1 cellular context compared by ENCODE assay signal in the genomic region with DNA sequence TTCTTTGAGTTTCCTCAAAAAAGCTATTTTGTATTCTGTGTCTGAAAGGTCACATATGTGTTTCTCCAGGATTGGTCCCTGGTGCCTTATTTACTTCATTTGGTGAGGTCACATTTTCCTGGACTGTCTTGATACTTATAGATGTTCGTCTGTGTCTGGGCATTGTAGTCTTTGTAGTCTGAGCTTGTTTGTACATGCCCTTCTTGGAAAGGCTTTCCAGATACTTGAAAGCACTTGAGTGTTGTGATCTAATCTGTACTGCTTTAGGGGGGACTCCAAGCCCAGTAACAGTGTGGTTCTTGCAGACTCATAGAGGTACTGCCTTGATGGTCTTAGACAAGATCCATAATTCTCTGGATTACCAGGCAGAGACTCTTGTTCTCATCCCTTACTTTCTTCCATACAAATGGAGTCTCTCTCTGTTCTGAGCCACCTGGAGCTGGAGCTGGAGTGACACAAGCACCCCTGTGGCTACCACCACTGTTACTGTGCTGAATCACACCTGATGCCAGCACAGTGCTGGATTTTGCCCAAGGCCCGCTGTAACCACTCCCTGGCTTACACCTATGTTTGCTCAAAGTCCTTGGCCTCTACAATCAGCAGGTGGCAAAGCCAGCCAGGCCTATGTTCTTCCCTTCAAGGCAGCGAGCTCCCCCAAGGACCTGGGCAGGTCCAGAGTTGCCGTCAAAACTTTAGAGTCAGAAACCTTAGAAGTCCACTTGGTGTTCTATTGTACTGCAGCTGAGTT.
TF ChIP-seq lines count a peak whose summit lies in the region.

No MANE protein-coding gene starts in this region.

TF ChIP-seq in HepG2, 621 proteins besides CTCF, POLR2A, EP300 and RAD21 (continued from another document):
- TF ChIP-seq, protein P1, sequence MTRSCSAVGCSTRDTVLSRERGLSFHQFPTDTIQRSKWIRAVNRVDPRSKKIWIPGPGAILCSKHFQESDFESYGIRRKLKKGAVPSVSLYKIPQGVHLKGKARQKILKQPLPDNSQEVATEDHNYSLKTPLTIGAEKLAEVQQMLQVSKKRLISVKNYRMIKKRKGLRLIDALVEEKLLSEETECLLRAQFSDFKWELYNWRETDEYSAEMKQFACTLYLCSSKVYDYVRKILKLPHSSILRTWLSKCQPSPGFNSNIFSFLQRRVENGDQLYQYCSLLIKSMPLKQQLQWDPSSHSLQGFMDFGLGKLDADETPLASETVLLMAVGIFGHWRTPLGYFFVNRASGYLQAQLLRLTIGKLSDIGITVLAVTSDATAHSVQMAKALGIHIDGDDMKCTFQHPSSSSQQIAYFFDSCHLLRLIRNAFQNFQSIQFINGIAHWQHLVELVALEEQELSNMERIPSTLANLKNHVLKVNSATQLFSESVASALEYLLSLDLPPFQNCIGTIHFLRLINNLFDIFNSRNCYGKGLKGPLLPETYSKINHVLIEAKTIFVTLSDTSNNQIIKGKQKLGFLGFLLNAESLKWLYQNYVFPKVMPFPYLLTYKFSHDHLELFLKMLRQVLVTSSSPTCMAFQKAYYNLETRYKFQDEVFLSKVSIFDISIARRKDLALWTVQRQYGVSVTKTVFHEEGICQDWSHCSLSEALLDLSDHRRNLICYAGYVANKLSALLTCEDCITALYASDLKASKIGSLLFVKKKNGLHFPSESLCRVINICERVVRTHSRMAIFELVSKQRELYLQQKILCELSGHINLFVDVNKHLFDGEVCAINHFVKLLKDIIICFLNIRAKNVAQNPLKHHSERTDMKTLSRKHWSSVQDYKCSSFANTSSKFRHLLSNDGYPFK (CRISPR knock-in tag; IDR thresholded peaks at IDR 0.05; ENCODE audit: borderline replicate concordance) = no peak
- no peak for TF ChIP-seq ARID2 (CRISPR knock-in tag; IDR thresholded peaks at IDR 0.05; ENCODE audit: borderline replicate concordance)
- TF ChIP-seq SP1 (IDR thresholded peaks at IDR 0.05) = no peak
- TF ChIP-seq SP1 (CRISPR knock-in tag; IDR thresholded peaks at IDR 0.05) = no peak
- TF ChIP-seq ZNF432 (CRISPR knock-in tag; IDR thresholded peaks at IDR 0.05; ENCODE audit: borderline replicate concordance) = no peak
- no peak for TF ChIP-seq CREM (IDR thresholded peaks at IDR 0.05)
- no peak for TF ChIP-seq CREM (CRISPR knock-in tag; IDR thresholded peaks at IDR 0.05)
- no peak for TF ChIP-seq SCMH1 (CRISPR knock-in tag; IDR thresholded peaks at IDR 0.05; ENCODE audit: borderline replicate concordance)
- TF ChIP-seq ISX (CRISPR knock-in tag; conservative IDR thresholded peaks at IDR 0.05) = no peak
- TF ChIP-seq ZNF652 (CRISPR knock-in tag; IDR thresholded peaks at IDR 0.05; ENCODE audit: borderline replicate concordance, low read depth) = no peak
- no peak for TF ChIP-seq ZFY (CRISPR knock-in tag; IDR thresholded peaks at IDR 0.05)
- TF ChIP-seq TCF7L2 (IDR thresholded peaks at IDR 0.05; ENCODE audit: low read depth, low read length) = no peak
- no peak for TF ChIP-seq ZNF713 (CRISPR knock-in tag; IDR thresholded peaks at IDR 0.05)
- TF ChIP-seq HMGA1 (CRISPR knock-in tag; conservative IDR thresholded peaks at IDR 0.05) = no peak
